Comparison of ENCODE assay signal across 8 cellular contexts in the genomic region with DNA sequence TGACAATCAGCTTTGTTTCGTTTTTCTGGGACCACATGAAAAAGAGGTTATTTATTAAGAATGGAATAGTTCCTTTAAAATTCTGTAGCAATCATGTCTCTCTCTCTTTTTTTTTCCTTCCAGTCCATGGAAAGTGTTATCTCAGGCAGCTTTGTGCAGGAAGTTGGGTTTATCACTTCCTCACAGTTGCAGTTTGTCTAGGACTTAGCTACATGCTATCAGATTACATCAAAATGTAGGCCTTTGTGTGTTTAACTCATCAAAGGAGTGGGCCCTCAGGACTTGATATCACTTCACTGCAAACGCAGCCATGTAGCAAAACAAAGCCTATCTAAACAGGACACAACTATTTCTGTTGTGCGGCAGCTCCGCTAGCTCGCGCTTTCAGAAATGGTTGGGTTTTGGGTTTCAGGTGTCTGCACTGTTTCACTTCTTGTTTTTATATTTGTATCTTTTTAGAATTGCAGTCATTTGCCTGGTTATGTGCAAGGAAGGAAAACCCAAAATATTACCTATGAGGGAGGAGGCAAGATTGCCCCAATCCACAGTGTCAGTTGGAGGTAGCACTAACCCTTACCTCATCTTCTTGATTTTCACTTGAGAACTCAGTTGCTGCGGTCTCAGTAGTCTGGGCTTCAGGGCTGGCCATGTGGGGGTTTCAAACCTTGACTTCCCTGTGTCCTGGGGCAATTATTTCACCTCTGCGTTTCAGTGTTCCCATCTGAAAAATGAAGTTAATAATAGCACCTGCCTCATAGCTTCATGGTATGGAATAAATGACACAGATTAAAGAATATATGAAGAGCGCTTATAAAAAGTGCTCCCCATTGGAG.
DNase-seq lines count a peak whose midpoint lies in the region; ATAC-seq and TF ChIP-seq lines count a peak whose summit lies in the region.

No MANE protein-coding gene starts in this region.

- H2AK5ac ChIP-seq in trophoblast cell (ENCODE audit: low read length) = no peak overlapping the region

- H3K4me1 Mint-ChIP-seq in stimulated activated naive CD8-positive, alpha-beta T cell treated with anti-CD3 and anti-CD28 coated beads, Interleukin-15, Interleukin-2, amounts not matched to agents 100 ng/mL and 50 ng/mL, for 24 hours (ENCODE audit: low read depth) = peaks cover 32% of the 10 kb centered on the region

- no peaks in the 10 kb centered on the region for H3K9me3 ChIP-seq in esophagus muscularis mucosa
- H3K9me3 ChIP-seq in trophoblast cell (ENCODE audit: insufficient read depth, low read depth, low read length) = no peaks in the 10 kb centered on the region

- H3K79me1 ChIP-seq in trophoblast cell (ENCODE audit: low read length) = no peaks in the 10 kb centered on the region

- H3K4me3 ChIP-seq in esophagus muscularis mucosa = peak overlapping the region in 3 of 4 donors; percentile 10 to 29 (median 17)
- H3K4me3 ChIP-seq in trophoblast cell (ENCODE audit: low read depth, low read length) = no peak overlapping the region

- H4K8ac ChIP-seq in trophoblast cell (ENCODE audit: low read depth, low read length) = no peak overlapping the region

- H3K9me3 Mint-ChIP-seq in stimulated activated naive CD8-positive, alpha-beta T cell treated with anti-CD3 and anti-CD28 coated beads, Interleukin-15, Interleukin-2, amounts not matched to agents 100 ng/mL and 50 ng/mL, for 24 hours = no peaks in the 10 kb centered on the region

- H2AFZ ChIP-seq in trophoblast cell (ENCODE audit: insufficient read depth, low read length, poor library complexity) = no peak overlapping the region

- no peak overlapping the region for H3K14ac ChIP-seq in trophoblast cell (ENCODE audit: low read length)

- H4K91ac ChIP-seq in trophoblast cell (ENCODE audit: low read depth, low read length) = no peak overlapping the region

- no peak for TF ChIP-seq POLR2A in esophagus muscularis mucosa (IDR thresholded peaks at IDR 0.05; ENCODE audit: low read depth)

- no peak overlapping the region for H3K23ac ChIP-seq in trophoblast cell (ENCODE audit: low read length)

- H3K18ac ChIP-seq in trophoblast cell (ENCODE audit: low read length) = no peak overlapping the region

- no peak overlapping the region for H3K9ac ChIP-seq in trophoblast cell (ENCODE audit: low read length)

- no peak overlapping the region for H3K4me3 Mint-ChIP-seq in stimulated activated naive CD8-positive, alpha-beta T cell treated with anti-CD3 and anti-CD28 coated beads, Interleukin-15, Interleukin-2, amounts not matched to agents 100 ng/mL and 50 ng/mL, for 24 hours

- H2BK12ac ChIP-seq in trophoblast cell (ENCODE audit: low read length) = no peak overlapping the region

- H3K4me1 ChIP-seq in esophagus muscularis mucosa (peaks cover 21 to 54% (median 45%) of the 10 kb centered on the region in 4 donors), trophoblast cell (ENCODE audit: control insufficient read depth in 1 of 2, insufficient read depth in 2 of 2, low read length in 2 of 2) (no peaks in the 10 kb centered on the region)

- H3K27ac ChIP-seq in esophagus muscularis mucosa (replicated peaks in 1 of 4) (peak overlapping the region; percentile 86 to 89 (median 86)), trophoblast cell (ENCODE audit: low read depth, low read length) (no peak overlapping the region)

- H3K27ac Mint-ChIP-seq in stimulated activated naive CD8-positive, alpha-beta T cell treated with anti-CD3 and anti-CD28 coated beads, Interleukin-15, Interleukin-2, amounts not matched to agents 100 ng/mL and 50 ng/mL, for 24 hours = peak overlapping the region; percentile 63

- no peak overlapping the region for H2BK120ac ChIP-seq in trophoblast cell (ENCODE audit: insufficient read depth, low read length, poor library complexity)

- no peak overlapping the region for H4K12ac ChIP-seq in trophoblast cell (ENCODE audit: low read depth, low read length)

- no peak for TF ChIP-seq EP300 in esophagus muscularis mucosa (IDR thresholded peaks at IDR 0.05)

- no peak overlapping the region for H3K4ac ChIP-seq in trophoblast cell (ENCODE audit: low read depth, low read length)

- no peak for TF ChIP-seq CTCF in esophagus muscularis mucosa (IDR thresholded peaks at IDR 0.05)

- ATAC-seq in HG02759 (IDR thresholded peaks at IDR 0.05; ENCODE audit: unreplicated experiment) = peak; percentile 80

- peak; percentile 65 for DNase-seq in NCI-H748 (lab: John Stamatoyannopoulos, UW; ENCODE audit: unreplicated experiment)
- DNase-seq in NCI-H748 treated with DMSO at 0.1 percent for 48 hours (lab: John Stamatoyannopoulos, UW) = no peak
- peak; percentile 27 for DNase-seq in NCI-H146 treated with DMSO at 0.1 percent for 48 hours (lab: John Stamatoyannopoulos, UW; ENCODE audit: unreplicated experiment)
- no peak for DNase-seq in esophagus muscularis mucosa (ENCODE audit: extremely low spot score)
- no peak for DNase-seq in trophoblast cell
- no peak for DNase-seq in SHP77 treated with DMSO at 0.1 percent for 48 hours (lab: John Stamatoyannopoulos, UW)

- no peak overlapping the region for H3K4me2 ChIP-seq in trophoblast cell (ENCODE audit: low read length)

- H3K27me3 ChIP-seq in esophagus muscularis mucosa (no peaks in the 10 kb centered on the region), trophoblast cell (ENCODE audit: insufficient read depth, low read length) (no peaks in the 10 kb centered on the region)

- 64% methylated on average over 9 of the region's 9 CpGs for WGBS in esophagus muscularis mucosa
- WGBS in trophoblast cell (ENCODE audit: extremely low coverage, insufficient coverage, insufficient read length) = no CpG with 5 or more reads among the region's 9 CpGs

- H2BK5ac ChIP-seq in trophoblast cell (ENCODE audit: low read depth, low read length, poor library complexity) = no peak overlapping the region

- no peaks in the 10 kb centered on the region for H3K36me3 ChIP-seq in esophagus muscularis mucosa
- H3K36me3 ChIP-seq in trophoblast cell (ENCODE audit: control insufficient read depth in 1 of 2, insufficient read depth in 2 of 2, low read length in 2 of 2) = no peaks in the 10 kb centered on the region

- intact Hi-C loops in esophagus muscularis mucosa (cut with DNase I) = loop anchor here (5.0 kb wide), 1 partner anchor 64 kb away; no protein-coding TSS in a partner anchor

- H3K36me3 Mint-ChIP-seq in stimulated activated naive CD8-positive, alpha-beta T cell treated with anti-CD3 and anti-CD28 coated beads, Interleukin-15, Interleukin-2, amounts not matched to agents 100 ng/mL and 50 ng/mL, for 24 hours (ENCODE audit: low read depth) = no peaks in the 10 kb centered on the region

- H3K27me3 Mint-ChIP-seq in stimulated activated naive CD8-positive, alpha-beta T cell treated with anti-CD3 and anti-CD28 coated beads, Interleukin-15, Interleukin-2, amounts not matched to agents 100 ng/mL and 50 ng/mL, for 24 hours = no peaks in the 10 kb centered on the region

- no peaks in the 10 kb centered on the region for H3K79me2 ChIP-seq in trophoblast cell (ENCODE audit: control insufficient read depth, insufficient read depth, low read length, poor library complexity)

Comparison
In these comparisons a context has a peak if more than half of its experiments do, and no peak if none do; other contexts are left out.
1. DNase-seq: peak in NCI-H748 (single experiment) and NCI-H146 treated with DMSO at 0.1 percent for 48 hours (single experiment); none in NCI-H748 treated with DMSO at 0.1 percent for 48 hours (single experiment), esophagus muscularis mucosa (single experiment), trophoblast cell (0 of 2) and SHP77 treated with DMSO at 0.1 percent for 48 hours (single experiment).